Comparison of ENCODE assay signal across 22 cellular contexts in the genomic region with DNA sequence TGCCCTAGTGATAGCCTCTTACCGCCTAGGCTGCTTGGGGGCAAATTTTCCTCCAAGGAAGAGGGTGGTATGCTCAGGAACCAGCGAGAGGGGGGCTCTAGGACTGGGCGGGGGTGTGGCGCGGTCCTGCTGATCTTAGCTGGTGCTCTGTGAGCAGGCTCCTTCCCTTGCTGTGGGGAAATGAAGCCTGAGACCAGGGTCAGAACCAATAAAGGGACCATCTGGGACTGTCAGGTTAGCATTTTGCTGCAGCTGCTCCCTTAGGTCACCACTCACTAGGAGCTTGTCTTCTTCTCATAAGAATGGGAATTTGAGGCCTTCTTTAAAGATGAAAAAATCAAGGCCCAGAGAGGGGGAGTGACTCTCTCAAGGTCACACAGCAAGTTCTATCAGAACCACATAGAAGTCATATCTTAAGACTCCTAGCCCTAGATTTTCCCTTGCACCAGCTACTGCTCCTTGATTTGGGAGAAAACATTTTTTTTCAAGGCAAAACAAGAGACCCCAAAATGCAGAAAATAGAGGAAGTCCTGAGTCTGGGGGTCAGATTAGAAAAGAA. TPM values are rescaled to one million over a fixed set of nuclear protein-coding genes. Genes with fewer than 3 reads are reported as not detected.
DNase-seq lines count a peak whose midpoint lies in the region; ATAC-seq and TF ChIP-seq lines count a peak whose summit lies in the region.
"Had no signal": no experiment of that assay in that cellular context is flagged by ENCODE, and none has a peak within 500 bp of the region (broad histone marks: within the 10 kb centered on the region; RNA-seq: fewer than 3 reads in every experiment).

No MANE protein-coding gene starts in this region.

- TF ChIP-seq CTCF in Caco-2 (IDR thresholded peaks at IDR 0.05; ENCODE audit: insufficient read depth in 1 of 2, low read depth in 1 of 2, low read length in 1 of 2, severe bottlenecking in 1 of 2, unreplicated experiment in 1 of 2) (no peak), Panc1 (IDR thresholded peaks at IDR 0.05) (no peak), endothelial cell (IDR thresholded peaks at IDR 0.05; ENCODE audit: unreplicated experiment) (no peak), right atrium auricular region (IDR thresholded peaks at IDR 0.05) (no peak)

- H3K9me3 ChIP-seq in Caco-2 (no peaks in the 10 kb centered on the region), Panc1 (ENCODE audit: control insufficient read depth, insufficient read depth, low read depth, low read length) (no peaks in the 10 kb centered on the region), neuron (ENCODE audit: low read length) (no peaks in the 10 kb centered on the region), right atrium auricular region (no peaks in the 10 kb centered on the region)
- H3K9me3 ChIP-seq: SJCRH30 had no signal

- H2AFZ ChIP-seq in neuron (ENCODE audit: low read depth, low read length) = peak overlapping the region; percentile 38

- H3K27ac ChIP-seq in Panc1 (ENCODE audit: low read length) (no peak overlapping the region), right atrium auricular region (no peak overlapping the region)
- H3K27ac ChIP-seq: HL-60, SJCRH30 had no signal

- H3K27me3 Mint-ChIP-seq in Caco-2 (ENCODE audit: insufficient read depth, unreplicated experiment) (peaks cover 59% of the 10 kb centered on the region), endothelial cell (ENCODE audit: unreplicated experiment) (peaks cover 44% of the 10 kb centered on the region)

- H3K4me3 ChIP-seq in Caco-2 (ENCODE audit: low read depth, low read length) (no peak overlapping the region), Panc1 (ENCODE audit: low read depth in 2 of 2, low read length in 2 of 2) (peak overlapping the region; percentile 25 to 51), neuron (ENCODE audit: low read length) (peak overlapping the region; percentile 54), right atrium auricular region (no peak overlapping the region)
- H3K4me3 ChIP-seq: SJCRH30 had no signal

- POLR2A ChIA-PET in Caco-2 (lab: Charles Lee) = interaction anchor here (0.8 kb wide), 1 partner anchor 515 kb away, joined by 5 read pairs; no protein-coding TSS in a partner anchor
- POLR2A ChIA-PET in Panc1 (lab: Charles Lee) = interaction anchor here (0.7 kb wide), 1 partner anchor 152 kb away, joined by 5 read pairs; no protein-coding TSS in a partner anchor

- H3K36me3 Mint-ChIP-seq in Caco-2 (ENCODE audit: insufficient read depth, unreplicated experiment) = no peaks in the 10 kb centered on the region
- H3K36me3 Mint-ChIP-seq in endothelial cell (ENCODE audit: low read depth, unreplicated experiment) = no peaks in the 10 kb centered on the region

- intact Hi-C loops in Caco-2 (cut with micrococcal nuclease; ENCODE audit: unreplicated experiment) = no loop called here
- intact Hi-C loops in Panc1 (cut with micrococcal nuclease; ENCODE audit: unreplicated experiment) = no loop called here

- no peak overlapping the region for H3K27ac Mint-ChIP-seq in Caco-2 (ENCODE audit: unreplicated experiment)
- H3K27ac Mint-ChIP-seq in endothelial cell (ENCODE audit: unreplicated experiment) = no peak overlapping the region
- H3K27ac Mint-ChIP-seq: activated CD8-positive, alpha-beta T cell treated with anti-CD3 and anti-CD28 coated beads, Interleukin-2, amount 10 ng/mL, durations not matched to agents 7 days and 5 days; nephron had no signal

- H3K4me1 Mint-ChIP-seq in Caco-2 (ENCODE audit: low read depth, unreplicated experiment) (peaks cover 7% of the 10 kb centered on the region), endothelial cell (ENCODE audit: unreplicated experiment) (peaks cover 44% of the 10 kb centered on the region)
- H3K4me1 Mint-ChIP-seq: nephron had no signal

- H3K4me3 Mint-ChIP-seq in Caco-2 (ENCODE audit: unreplicated experiment) (peak overlapping the region; percentile 28), endothelial cell (ENCODE audit: unreplicated experiment) (peak overlapping the region; percentile 78)

- no peaks in the 10 kb centered on the region for H3K9me3 Mint-ChIP-seq in Caco-2 (ENCODE audit: unreplicated experiment)
- no peaks in the 10 kb centered on the region for H3K9me3 Mint-ChIP-seq in endothelial cell (ENCODE audit: unreplicated experiment)
- H3K9me3 Mint-ChIP-seq: nephron had no signal

- ATAC-seq in Panc1 = peak; percentile 2; the same call in 1 of the 2 replicates
- ATAC-seq: activated CD8-positive, alpha-beta T cell treated with anti-CD3 and anti-CD28 coated beads, Interleukin-2, amount 10 ng/mL, durations not matched to agents 7 days and 5 days had no signal

- CTCF ChIA-PET in Caco-2 (lab: Charles Lee) (no interaction called here), Panc1 (lab: Charles Lee) (interaction anchor here (0.5 to 1.2 kb wide), 2 partner anchors 9 to 167 kb away, joined by 5 to 6 read pairs; no protein-coding TSS in a partner anchor)

- peaks cover 25% of the 10 kb centered on the region for H3K27me3 ChIP-seq in Caco-2 (replicated peaks; ENCODE audit: control insufficient read depth, insufficient read depth, low read length)
- peaks cover 81% of the 10 kb centered on the region for H3K27me3 ChIP-seq in Panc1 (ENCODE audit: control insufficient read depth, insufficient read depth, low read length)
- H3K27me3 ChIP-seq in neuron (ENCODE audit: insufficient read depth, low read length) = peaks cover 96% of the 10 kb centered on the region
- H3K27me3 ChIP-seq in right atrium auricular region = peaks cover 12 to 34% of the 10 kb centered on the region in 2 donors
- H3K27me3 ChIP-seq: SJCRH30 had no signal

- DNase-seq in Caco-2 (no peak), Panc1 (ENCODE audit: low read depth, low spot score) (no peak), endothelial cell (ENCODE audit: low spot score) (no peak), kidney glomerular epithelial cell (lab: John Stamatoyannopoulos, UW) (no peak), A172 (ENCODE audit: low spot score) (no peak), right atrium auricular region (ENCODE audit: low spot score) (no peak)
- DNase-seq: activated CD8-positive, alpha-beta T cell treated with anti-CD3 and anti-CD28 coated beads, Interleukin-2, amount 10 ng/mL, durations not matched to agents 7 days and 5 days; activated gamma-delta T cell; activated T-cell treated with anti-CD3 and anti-CD28 coated beads for 4 hours; midbrain; NCI-H1092; NCI-H2029; substantia nigra had no signal

- no TSS peak for BruUV-seq in Caco-2 (replicated peaks; lab: Mats Ljungman, UMichigan)
- no TSS peak for BruUV-seq in Panc1 (replicated peaks; lab: Mats Ljungman, UMichigan)

- in situ Hi-C loops in Panc1 (cut with HindIII; ENCODE audit: low pct_unique_long_range_greater_than_20kb, low sequenced_read_pairs) = no loop called here

- H3K4me1 ChIP-seq in Caco-2 = peaks cover 12% of the 10 kb centered on the region
- H3K4me1 ChIP-seq in Panc1 (ENCODE audit: control insufficient read depth, insufficient read depth, low read length) = peaks cover 25% of the 10 kb centered on the region
- peaks cover 18% of the 10 kb centered on the region for H3K4me1 ChIP-seq in neuron (ENCODE audit: insufficient read depth, low read length)
- H3K4me1 ChIP-seq in right atrium auricular region = peaks cover 0 to 31% of the 10 kb centered on the region in 2 donors

- H3K36me3 ChIP-seq in Caco-2 (ENCODE audit: control insufficient read depth, insufficient read depth, low read length) (no peaks in the 10 kb centered on the region), Panc1 (ENCODE audit: control insufficient read depth, insufficient read depth, low read length) (no peaks in the 10 kb centered on the region), neuron (ENCODE audit: insufficient read depth, low read length) (no peaks in the 10 kb centered on the region), right atrium auricular region (no peaks in the 10 kb centered on the region)
- H3K36me3 ChIP-seq: SJCRH30 had no signal

RNA-seq across cellular contexts. Expression of a gene that starts 2.0 kb away (rescaled TPM):
- not detected in 2 replicates for total RNA-seq in Caco-2 (2022)
- not detected for total RNA-seq in Panc1 (2021; ENCODE audit: unreplicated experiment)
- polyA plus RNA-seq in Panc1 (2012; ENCODE audit: insufficient read length) = not detected
- not detected for total RNA-seq in endothelial cell (ENCODE audit: unreplicated experiment)
- not detected in 2 replicates for total RNA-seq in A172 (2014; rRNA removed; shearing (Covaris generic))
- total RNA-seq in right atrium auricular region = not detected
- total RNA-seq: activated CD8-positive, alpha-beta T cell treated with anti-CD3 and anti-CD28 coated beads, Interleukin-2, amount 10 ng/mL, durations not matched to agents 7 days and 5 days; dermis microvascular lymphatic vessel endothelial cell; liver; pulmonary artery endothelial cell; skeletal muscle tissue; T-helper 1 cell treated with Interleukin-12 subunit alpha and Interleukin-12 subunit beta and Interleukin-4 antibody, amounts not matched to agents 30 ng/mL and 1 ng/mL, for 36 hours had no signal
- polyA plus RNA-seq: liver had no signal

RNA-seq across cellular contexts. Expression of a gene that starts 54.8 kb away (rescaled TPM):
- total RNA-seq in Caco-2 (2022) (24.9 and 30.2 TPM in 2 replicates), Panc1 (2021; ENCODE audit: unreplicated experiment) (29.1 TPM), endothelial cell (ENCODE audit: unreplicated experiment) (7.1 TPM), right atrium auricular region (1 to 10 TPM; 2.1 to 3.5 TPM)
- polyA plus RNA-seq in Panc1 (2012; ENCODE audit: insufficient read length) = 37.5 TPM
- 7.4 and 10.8 TPM in 2 replicates for total RNA-seq in A172 (2014; rRNA removed; shearing (Covaris generic))
- total RNA-seq: skeletal muscle tissue had no signal

Comparison
In these comparisons a context has a peak if more than half of its experiments do, and no peak if none do; other contexts are left out.
1. H3K4me3 ChIP-seq: peak in Panc1 (2 of 2) and neuron (single experiment); none in Caco-2 (single experiment) and right atrium auricular region (0 of 2).